Comparison of ENCODE assay signal across 22 cellular contexts in the genomic region with DNA sequence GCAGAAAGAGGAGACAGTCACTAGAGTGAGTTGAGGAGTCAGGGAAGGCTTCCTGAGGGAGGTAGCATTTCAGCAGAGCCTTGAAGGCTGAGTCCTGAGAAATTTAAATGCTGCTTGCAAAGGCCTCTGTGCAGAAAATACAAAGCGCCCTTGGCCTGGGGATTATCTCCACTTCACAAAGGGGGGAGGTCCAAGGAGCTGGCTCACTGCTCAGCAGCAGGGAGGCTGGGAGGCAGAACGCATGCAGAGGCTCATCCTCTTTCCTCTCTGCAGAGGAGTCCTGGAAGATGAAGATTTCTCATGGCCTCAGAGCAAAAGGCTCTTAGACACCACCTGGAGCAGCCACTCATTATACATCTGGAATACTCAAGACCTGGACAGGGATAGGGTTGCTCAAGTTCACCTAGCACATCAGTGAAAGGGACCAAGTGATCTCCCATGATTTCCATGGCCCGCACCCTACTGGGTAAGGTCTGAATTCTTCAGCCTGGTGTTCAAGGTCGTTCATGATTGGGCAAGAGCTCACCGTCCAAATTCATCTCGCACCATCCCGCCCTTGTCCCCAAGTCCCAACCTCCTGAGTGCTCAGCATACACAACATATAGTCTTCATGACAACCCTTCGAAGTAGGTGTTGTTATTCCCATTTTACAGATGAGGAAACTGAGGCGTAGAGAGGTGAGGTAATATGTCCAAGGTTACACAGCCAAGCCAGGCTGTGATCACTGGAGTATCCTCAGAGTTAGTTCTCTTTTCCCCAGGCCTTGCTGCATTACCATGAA. TPM values are rescaled to one million over a fixed set of nuclear protein-coding genes. Genes with fewer than 3 reads are reported as not detected.
"Had no signal": no experiment of that assay in that cellular context is flagged by ENCODE, and none has a peak within 500 bp of the region (broad histone marks: within the 10 kb centered on the region; RNA-seq: fewer than 3 reads in every experiment).

No MANE protein-coding gene starts in this region.

- H3K27ac Mint-ChIP-seq: activated CD4-positive, alpha-beta memory T cell treated with anti-CD3 and anti-CD28 coated beads, Interleukin-2, amount 10 ng/mL, durations not matched to agents 7 days and 5 days; activated naive CD8-positive, alpha-beta T cell; WTC11 had no signal

- H3K4me3 ChIP-seq: pancreas, thoracic aorta, upper lobe of right lung had no signal

- H3K36me3 ChIP-seq: pancreas, thoracic aorta, upper lobe of right lung had no signal

- DNase-seq: activated CD4-positive, alpha-beta memory T cell treated with anti-CD3 and anti-CD28 coated beads, Interleukin-2, amount 10 ng/mL, durations not matched to agents 7 days and 5 days; activated CD4-positive, alpha-beta T cell treated with anti-CD3 and anti-CD28 coated beads for 4 hours; activated gamma-delta T cell; activated T-cell treated with anti-CD3 and anti-CD28 coated beads, Interleukin-2, amount 50 U/mL, for 4 hours; amniotic stem cell; caudate nucleus; cortex of kidney; effector CD4-positive, alpha-beta T cell; foreskin fibroblast; glutamatergic neuron; midbrain; stimulated activated CD4-positive, alpha-beta T cell treated with anti-CD3 and anti-CD28 coated beads, Interleukin-4, amount 100 ng/mL, for 4 hours; stimulated activated CD8-positive, alpha-beta memory T cell treated with anti-CD3 and anti-CD28 coated beads, Interleukin-4, amount 100 ng/mL, for 48 hours; stimulated activated naive CD8-positive, alpha-beta T cell treated with anti-CD3 and anti-CD28 coated beads, Interleukin-15, amount 100 ng/mL, for 72 hours; T-helper 2 cell; upper lobe of right lung had no signal

- H3K4me1 ChIP-seq: pancreas had no signal

- H3K27ac ChIP-seq: pancreas, thoracic aorta, upper lobe of right lung had no signal

- H3K27me3 ChIP-seq: pancreas, upper lobe of right lung had no signal

- H3K9me3 ChIP-seq: pancreas, upper lobe of right lung had no signal

- H3K4me1 Mint-ChIP-seq: activated CD4-positive, alpha-beta memory T cell treated with anti-CD3 and anti-CD28 coated beads, Interleukin-2, amount 10 ng/mL, durations not matched to agents 7 days and 5 days; stimulated activated naive CD8-positive, alpha-beta T cell treated with anti-CD3 and anti-CD28 coated beads, Interleukin-15, amount 100 ng/mL, for 72 hours; WTC11 had no signal

- ATAC-seq: activated T-cell treated with anti-CD3 and anti-CD28 coated beads, Interleukin-2, amount 50 U/mL, for 4 hours; pancreas; stimulated activated naive CD8-positive, alpha-beta T cell treated with anti-CD3 and anti-CD28 coated beads, Interleukin-15, amount 100 ng/mL, for 72 hours; upper lobe of right lung; WTC11 had no signal

- H3K4me3 Mint-ChIP-seq: activated CD4-positive, alpha-beta memory T cell treated with anti-CD3 and anti-CD28 coated beads, Interleukin-2, amount 10 ng/mL, durations not matched to agents 7 days and 5 days; activated naive CD8-positive, alpha-beta T cell; activated T-cell treated with anti-CD3 and anti-CD28 coated beads, Interleukin-2, amount 50 U/mL, for 4 hours; stimulated activated naive CD8-positive, alpha-beta T cell treated with anti-CD3 and anti-CD28 coated beads, Interleukin-15, amount 100 ng/mL, for 72 hours; WTC11 had no signal

- H3K27me3 Mint-ChIP-seq: activated CD4-positive, alpha-beta memory T cell treated with anti-CD3 and anti-CD28 coated beads, Interleukin-2, amount 10 ng/mL, durations not matched to agents 7 days and 5 days; activated naive CD8-positive, alpha-beta T cell; stimulated activated naive CD8-positive, alpha-beta T cell treated with anti-CD3 and anti-CD28 coated beads, Interleukin-15, amount 100 ng/mL, for 72 hours had no signal

RNA-seq across cellular contexts. Expression of gene SLC1A7, which starts 9.0 kb away (rescaled TPM):
- total RNA-seq: activated CD4-positive, alpha-beta memory T cell treated with anti-CD3 and anti-CD28 coated beads, Interleukin-2, amount 10 ng/mL, durations not matched to agents 7 days and 5 days; activated T-cell treated with anti-CD3 and anti-CD28 coated beads, Interleukin-2, amount 50 U/mL, for 4 hours; pancreas; renal cortical epithelial cell; skeletal muscle tissue; WTC11 had no signal
